Comparison of ENCODE assay signal across 8 cellular contexts in genomic region chr11:3947084-3947483, GRCh38.
DNase-seq lines count a peak whose midpoint lies in the region; ATAC-seq and TF ChIP-seq lines count a peak whose summit lies in the region.

No MANE protein-coding gene starts in this region.

- DNase-seq in GM13977 (ENCODE audit: low spot score) (peak; percentile 13), NCI-H1092 (lab: John Stamatoyannopoulos, UW) (peak; percentile 12), amniotic epithelial cell (ENCODE audit: low read depth) (peak; percentile 40), mucosa of gallbladder (ENCODE audit: low spot score) (peak; percentile 50), cerebellum (ENCODE audit: low spot score) (no peak), SW480 (ENCODE audit: low spot score) (no peak), RKO (ENCODE audit: low spot score) (no peak)

- peak; percentile 73 for ATAC-seq in GM21786 (IDR thresholded peaks at IDR 0.05; ENCODE audit: unreplicated experiment)

- in situ Hi-C loops in GM13977 (cut with MboI; ENCODE audit: low pct_unique_long_range_greater_than_20kb, low sequenced_read_pairs, unreplicated experiment), result no loop called here

- no peak for TF ChIP-seq CTCF in GM13977 (IDR thresholded peaks at IDR 0.05; ENCODE audit: extremely low read depth, insufficient read depth, missing control alignments)

Comparison
In these comparisons a context has a peak if more than half of its experiments do, and no peak if none do; other contexts are left out.
1. DNase-seq: peak in GM13977 (single experiment), NCI-H1092 (single experiment), amniotic epithelial cell (single experiment) and mucosa of gallbladder (single experiment); none in cerebellum (single experiment), SW480 (single experiment) and RKO (single experiment).